15 cellular contexts compared by ENCODE assay signal in the genomic region with DNA sequence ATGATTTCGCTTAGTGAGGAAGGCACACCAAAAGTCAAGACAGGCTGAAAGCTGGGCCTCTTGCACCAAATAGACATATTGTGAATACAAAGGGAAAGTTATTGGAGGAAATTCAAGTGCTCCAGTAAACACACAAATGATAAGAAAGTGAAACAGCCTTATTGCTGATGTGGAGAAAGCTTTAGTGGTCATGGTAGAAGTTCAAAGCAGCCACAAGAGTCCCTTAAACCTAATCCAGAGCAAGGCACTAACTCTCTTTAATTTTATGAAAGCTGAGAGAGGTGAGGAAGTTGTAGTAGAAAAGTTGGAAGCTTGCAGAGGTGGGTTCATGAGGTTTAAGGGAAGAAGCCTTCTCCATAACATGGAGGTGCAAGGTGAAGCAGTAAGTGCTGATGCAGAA.
A peak's percentile ranks its signal among the peaks of the same experiment; 100 is the strongest.
DNase-seq lines count a peak whose midpoint lies in the region; ATAC-seq and TF ChIP-seq lines count a peak whose summit lies in the region.
"Had no signal": no experiment of that assay in that cellular context is flagged by ENCODE, and none has a peak within 500 bp of the region (broad histone marks: within the 10 kb centered on the region; RNA-seq: fewer than 3 reads in every experiment).

No MANE protein-coding gene starts in this region.

- peak; percentile 28 for ATAC-seq in activated CD8-positive, alpha-beta T cell treated with anti-CD3 and anti-CD28 coated beads, Interleukin-2, amount 10 ng/mL, durations not matched to agents 7 days and 5 days
- no peak for ATAC-seq in activated CD8-positive, alpha-beta T cell treated with anti-CD3 and anti-CD28 coated beads for 36 hours
- no peak for ATAC-seq in CD4-positive, alpha-beta T cell (ENCODE audit: poor library complexity)
- peak; percentile 79 for ATAC-seq in DND-41 (ENCODE audit: insufficient read depth, low read depth)

- H3K9me3 ChIP-seq in CD4-positive, alpha-beta T cell (ENCODE audit: control insufficient read depth, low read length): no peaks in the 10 kb centered on the region
- no peaks in the 10 kb centered on the region for H3K9me3 ChIP-seq in DND-41 (ENCODE audit: insufficient read depth, low read length, severe bottlenecking)
- H3K9me3 ChIP-seq: HAP-1 had no signal

- H4K20me1 ChIP-seq in DND-41 (ENCODE audit: insufficient read depth, low read length): no peaks in the 10 kb centered on the region

- H3K27me3 ChIP-seq in CD4-positive, alpha-beta T cell (ENCODE audit: control insufficient read depth, insufficient read depth, low read length): no peaks in the 10 kb centered on the region
- H3K27me3 ChIP-seq in DND-41 (ENCODE audit: insufficient read depth, low read length, poor library complexity): no peaks in the 10 kb centered on the region

- no peak for DNase-seq in activated CD8-positive, alpha-beta T cell treated with anti-CD3 and anti-CD28 coated beads, Interleukin-2, amount 10 ng/mL, durations not matched to agents 7 days and 5 days
- no peak for DNase-seq in activated CD8-positive, alpha-beta T cell treated with anti-CD3 and anti-CD28 coated beads for 36 hours
- no peak for DNase-seq in CD4-positive, alpha-beta T cell
- no peak for DNase-seq in DND-41
- DNase-seq in T-helper 2 cell treated with Interferon-gamma antibody and Interleukin-4, amounts not matched to agents 5 μg/mL and 100 μg/mL, for 36 hours (ENCODE audit: low spot score): no peak
- no peak for DNase-seq in NCI-H446 treated with DMSO at 0.1 percent for 48 hours (lab: John Stamatoyannopoulos, UW)
- no peak for DNase-seq in NCI-H2196 (lab: John Stamatoyannopoulos, UW; ENCODE audit: unreplicated experiment)
- DNase-seq: C1 segment of cervical spinal cord; Caco-2; CD8-positive, alpha-beta memory T cell; DMS53; HFFc6 had no signal

- peaks cover 32% of the 10 kb centered on the region for H3K4me1 ChIP-seq in DND-41 (ENCODE audit: insufficient read depth, low read length)
- H3K4me1 ChIP-seq: Caco-2, HAP-1 had no signal

- no peak for TF ChIP-seq CTCF in activated CD8-positive, alpha-beta T cell treated with anti-CD3 and anti-CD28 coated beads for 36 hours (IDR thresholded peaks at IDR 0.05)
- TF ChIP-seq CTCF in CD4-positive, alpha-beta T cell (IDR thresholded peaks at IDR 0.05): no peak
- no peak for TF ChIP-seq CTCF in DND-41 (IDR thresholded peaks at IDR 0.05; ENCODE audit: borderline replicate concordance, extremely low read depth, low read length, poor library complexity, severe bottlenecking)

- no peaks in the 10 kb centered on the region for H3K9me3 Mint-ChIP-seq in activated CD8-positive, alpha-beta T cell treated with anti-CD3 and anti-CD28 coated beads, Interleukin-2, amount 10 ng/mL, durations not matched to agents 7 days and 5 days (ENCODE audit: insufficient read depth)
- H3K9me3 Mint-ChIP-seq in activated CD8-positive, alpha-beta T cell treated with anti-CD3 and anti-CD28 coated beads for 36 hours: no peaks in the 10 kb centered on the region
- no peaks in the 10 kb centered on the region for H3K9me3 Mint-ChIP-seq in CD4-positive, alpha-beta T cell
- no peaks in the 10 kb centered on the region for H3K9me3 Mint-ChIP-seq in T-helper 2 cell treated with Interferon-gamma antibody and Interleukin-4, amounts not matched to agents 5 μg/mL and 100 μg/mL, for 36 hours
- H3K9me3 Mint-ChIP-seq: CD8-positive, alpha-beta memory T cell had no signal

- H3K27ac Mint-ChIP-seq in activated CD8-positive, alpha-beta T cell treated with anti-CD3 and anti-CD28 coated beads, Interleukin-2, amount 10 ng/mL, durations not matched to agents 7 days and 5 days: peak overlapping the region; percentile 0
- no peak overlapping the region for H3K27ac Mint-ChIP-seq in activated CD8-positive, alpha-beta T cell treated with anti-CD3 and anti-CD28 coated beads for 36 hours
- H3K27ac Mint-ChIP-seq in CD4-positive, alpha-beta T cell: no peak overlapping the region
- peak overlapping the region; percentile 8 for H3K27ac Mint-ChIP-seq in T-helper 2 cell treated with Interferon-gamma antibody and Interleukin-4, amounts not matched to agents 5 μg/mL and 100 μg/mL, for 36 hours
- H3K27ac Mint-ChIP-seq: B cell, HFFc6, IgD-negative memory B cell had no signal

- H3K4me1 Mint-ChIP-seq in activated CD8-positive, alpha-beta T cell treated with anti-CD3 and anti-CD28 coated beads, Interleukin-2, amount 10 ng/mL, durations not matched to agents 7 days and 5 days (ENCODE audit: low read depth): peaks cover 39% of the 10 kb centered on the region
- H3K4me1 Mint-ChIP-seq in activated CD8-positive, alpha-beta T cell treated with anti-CD3 and anti-CD28 coated beads for 36 hours (ENCODE audit: low read depth): peaks cover 26% of the 10 kb centered on the region
- H3K4me1 Mint-ChIP-seq in CD4-positive, alpha-beta T cell (ENCODE audit: low read depth): peaks cover 39% of the 10 kb centered on the region
- peaks cover 20% of the 10 kb centered on the region for H3K4me1 Mint-ChIP-seq in T-helper 2 cell treated with Interferon-gamma antibody and Interleukin-4, amounts not matched to agents 5 μg/mL and 100 μg/mL, for 36 hours (ENCODE audit: low read depth)
- H3K4me1 Mint-ChIP-seq: B cell, IgD-negative memory B cell had no signal

- CTCF ChIA-PET in activated CD8-positive, alpha-beta T cell treated with anti-CD3 and anti-CD28 coated beads, Interleukin-2, amount 10 ng/mL, durations not matched to agents 7 days and 5 days (lab: Charles Lee): no interaction called here
- CTCF ChIA-PET in activated CD8-positive, alpha-beta T cell treated with anti-CD3 and anti-CD28 coated beads for 36 hours (lab: Charles Lee): interaction anchor here (0.8 kb wide), 1 partner anchor 52 kb away, joined by 3 read pairs; no protein-coding TSS in a partner anchor
- CTCF ChIA-PET in CD4-positive, alpha-beta T cell (lab: Charles Lee): interaction anchor here (0.7 kb wide), 1 partner anchor 175 kb away, joined by 4 read pairs; no protein-coding TSS in a partner anchor

- POLR2A ChIA-PET in activated CD8-positive, alpha-beta T cell treated with anti-CD3 and anti-CD28 coated beads, Interleukin-2, amount 10 ng/mL, durations not matched to agents 7 days and 5 days (lab: Charles Lee): no interaction called here
- POLR2A ChIA-PET in activated CD8-positive, alpha-beta T cell treated with anti-CD3 and anti-CD28 coated beads for 36 hours (lab: Charles Lee): interaction anchor here (0.6 to 1.3 kb wide), 2 partner anchors 8 to 51 kb away, joined by 3 read pairs; no protein-coding TSS in a partner anchor
- POLR2A ChIA-PET in CD4-positive, alpha-beta T cell (lab: Charles Lee): interaction anchor here (0.8 kb wide), 1 partner anchor 1477 kb away, joined by 3 read pairs; no protein-coding TSS in a partner anchor

- no peaks in the 10 kb centered on the region for H3K36me3 ChIP-seq in DND-41 (ENCODE audit: insufficient read depth, low read length)
- H3K36me3 ChIP-seq: HAP-1 had no signal

- H3K4me2 ChIP-seq in DND-41 (ENCODE audit: insufficient read depth, low read length): no peak overlapping the region

- no peak overlapping the region for H3K9ac ChIP-seq in DND-41 (ENCODE audit: low read depth, low read length)

- H3K4me3 ChIP-seq in DND-41 (ENCODE audit: low read depth in 1 of 2, low read length in 2 of 2): no peak overlapping the region
- H3K4me3 ChIP-seq: HAP-1 had no signal

- no peak overlapping the region for H3K4me3 Mint-ChIP-seq in activated CD8-positive, alpha-beta T cell treated with anti-CD3 and anti-CD28 coated beads, Interleukin-2, amount 10 ng/mL, durations not matched to agents 7 days and 5 days
- no peak overlapping the region for H3K4me3 Mint-ChIP-seq in activated CD8-positive, alpha-beta T cell treated with anti-CD3 and anti-CD28 coated beads for 36 hours
- H3K4me3 Mint-ChIP-seq in CD4-positive, alpha-beta T cell: peak overlapping the region; percentile 5
- peak overlapping the region; percentile 16 for H3K4me3 Mint-ChIP-seq in T-helper 2 cell treated with Interferon-gamma antibody and Interleukin-4, amounts not matched to agents 5 μg/mL and 100 μg/mL, for 36 hours
- H3K4me3 Mint-ChIP-seq: B cell; CD8-positive, alpha-beta memory T cell; HFFc6; IgD-negative memory B cell had no signal

- no peaks in the 10 kb centered on the region for H3K79me2 ChIP-seq in DND-41 (ENCODE audit: insufficient read depth, low read length)

- no peak overlapping the region for H3K27ac ChIP-seq in CD4-positive, alpha-beta T cell (ENCODE audit: low read depth, low read length)
- H3K27ac ChIP-seq in DND-41 (ENCODE audit: low read length): peak overlapping the region; percentile 58

- intact Hi-C loops in activated CD8-positive, alpha-beta T cell treated with anti-CD3 and anti-CD28 coated beads for 36 hours (cut with micrococcal nuclease): no loop called here
- intact Hi-C loops in CD4-positive, alpha-beta T cell (cut with DNase I, micrococcal nuclease): no loop called here

- H3K36me3 Mint-ChIP-seq in activated CD8-positive, alpha-beta T cell treated with anti-CD3 and anti-CD28 coated beads, Interleukin-2, amount 10 ng/mL, durations not matched to agents 7 days and 5 days (ENCODE audit: low read depth): no peaks in the 10 kb centered on the region
- H3K36me3 Mint-ChIP-seq in activated CD8-positive, alpha-beta T cell treated with anti-CD3 and anti-CD28 coated beads for 36 hours (ENCODE audit: low read depth): no peaks in the 10 kb centered on the region
- H3K36me3 Mint-ChIP-seq in CD4-positive, alpha-beta T cell (ENCODE audit: low read depth): no peaks in the 10 kb centered on the region
- H3K36me3 Mint-ChIP-seq in T-helper 2 cell treated with Interferon-gamma antibody and Interleukin-4, amounts not matched to agents 5 μg/mL and 100 μg/mL, for 36 hours (ENCODE audit: low read depth): peaks cover 2% of the 10 kb centered on the region
- H3K36me3 Mint-ChIP-seq: IgD-negative memory B cell had no signal

- H3K27me3 Mint-ChIP-seq in activated CD8-positive, alpha-beta T cell treated with anti-CD3 and anti-CD28 coated beads, Interleukin-2, amount 10 ng/mL, durations not matched to agents 7 days and 5 days (ENCODE audit: low read depth): no peaks in the 10 kb centered on the region
- no peaks in the 10 kb centered on the region for H3K27me3 Mint-ChIP-seq in activated CD8-positive, alpha-beta T cell treated with anti-CD3 and anti-CD28 coated beads for 36 hours
- H3K27me3 Mint-ChIP-seq in CD4-positive, alpha-beta T cell: no peaks in the 10 kb centered on the region
- H3K27me3 Mint-ChIP-seq in T-helper 2 cell treated with Interferon-gamma antibody and Interleukin-4, amounts not matched to agents 5 μg/mL and 100 μg/mL, for 36 hours (ENCODE audit: low read depth): no peaks in the 10 kb centered on the region
- H3K27me3 Mint-ChIP-seq: B cell; CD8-positive, alpha-beta memory T cell; IgD-negative memory B cell had no signal

- peak overlapping the region; percentile 47; the same call in 1 of the 2 replicates for H2AFZ ChIP-seq in DND-41 (ENCODE audit: low read depth, low read length)

Comparison
In these comparisons a context has a peak if more than half of its experiments do, and no peak if none do; other contexts are left out.
1. ATAC-seq: peak in activated CD8-positive, alpha-beta T cell treated with anti-CD3 and anti-CD28 coated beads, Interleukin-2, amount 10 ng/mL, durations not matched to agents 7 days and 5 days (single experiment) and DND-41 (single experiment); none in activated CD8-positive, alpha-beta T cell treated with anti-CD3 and anti-CD28 coated beads for 36 hours (single experiment) and CD4-positive, alpha-beta T cell (single experiment).
2. H3K27ac Mint-ChIP-seq: peak in activated CD8-positive, alpha-beta T cell treated with anti-CD3 and anti-CD28 coated beads, Interleukin-2, amount 10 ng/mL, durations not matched to agents 7 days and 5 days (single experiment) and T-helper 2 cell treated with Interferon-gamma antibody and Interleukin-4, amounts not matched to agents 5 μg/mL and 100 μg/mL, for 36 hours (single experiment); none in activated CD8-positive, alpha-beta T cell treated with anti-CD3 and anti-CD28 coated beads for 36 hours (single experiment) and CD4-positive, alpha-beta T cell (single experiment).
3. H3K4me3 Mint-ChIP-seq: peak in CD4-positive, alpha-beta T cell (single experiment) and T-helper 2 cell treated with Interferon-gamma antibody and Interleukin-4, amounts not matched to agents 5 μg/mL and 100 μg/mL, for 36 hours (single experiment); none in activated CD8-positive, alpha-beta T cell treated with anti-CD3 and anti-CD28 coated beads, Interleukin-2, amount 10 ng/mL, durations not matched to agents 7 days and 5 days (single experiment) and activated CD8-positive, alpha-beta T cell treated with anti-CD3 and anti-CD28 coated beads for 36 hours (single experiment).